Comparison of ENCODE assay signal across 9 cellular contexts in the genomic region with DNA sequence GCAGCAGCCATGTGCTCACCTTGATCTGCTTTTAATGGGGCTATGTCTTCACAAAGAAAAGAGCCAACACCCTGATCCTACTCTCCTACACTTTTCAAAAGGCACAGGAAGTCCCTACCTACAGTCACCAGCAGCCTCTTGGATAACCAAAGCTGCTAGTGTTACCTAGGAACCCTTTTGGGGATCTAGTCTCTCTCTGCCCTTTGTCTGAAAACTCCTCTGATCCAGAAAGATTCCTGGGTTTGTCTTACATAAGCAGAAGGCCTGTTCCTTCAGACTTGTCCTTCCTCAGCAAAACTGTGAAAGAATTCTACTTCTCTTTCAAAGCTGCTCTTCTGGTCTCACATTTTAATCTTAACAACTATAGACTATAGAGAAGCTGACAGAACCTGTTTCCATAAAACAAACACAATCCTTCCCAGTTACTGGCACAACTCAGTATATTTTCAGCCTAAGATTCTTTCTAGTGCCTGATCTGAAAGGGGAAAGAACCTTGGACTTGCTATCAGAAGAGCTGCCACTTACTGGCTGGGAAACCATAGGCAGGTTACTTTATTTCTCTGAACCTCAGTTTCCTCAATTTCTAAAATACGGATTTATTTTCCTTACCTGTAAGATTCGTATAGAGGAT. TPM values are rescaled to one million over a fixed set of nuclear protein-coding genes. Genes with fewer than 3 reads are reported as not detected.
A peak's percentile ranks its signal among the peaks of the same experiment; 100 is the strongest.
DNase-seq lines count a peak whose midpoint lies in the region; ATAC-seq and TF ChIP-seq lines count a peak whose summit lies in the region.
"Had no signal": no experiment of that assay in that cellular context is flagged by ENCODE, and none has a peak within 500 bp of the region (broad histone marks: within the 10 kb centered on the region; RNA-seq: fewer than 3 reads in every experiment).

No MANE protein-coding gene starts in this region.

- peak overlapping the region; percentile 95 for H3K27ac Mint-ChIP-seq in central memory CD8-positive, alpha-beta T cell (ENCODE audit: low read depth)
- peak overlapping the region; percentile 62 to 97 (median 73) for H3K27ac Mint-ChIP-seq in nephron
- no peak overlapping the region; the same call in 1 of the 2 replicates for H3K27ac Mint-ChIP-seq in WTC11

- peaks cover 22% of the 10 kb centered on the region for H3K36me3 Mint-ChIP-seq in central memory CD8-positive, alpha-beta T cell (ENCODE audit: insufficient read depth)
- H3K36me3 Mint-ChIP-seq in nephron (ENCODE audit: low read depth) (peaks cover 13% of the 10 kb centered on the region), WTC11 (peaks cover 19% of the 10 kb centered on the region)

- H3K4me1 ChIP-seq in ACC112 (ENCODE audit: control insufficient read depth, insufficient read depth, low read length, unreplicated experiment) (peaks cover 52% of the 10 kb centered on the region), HUES64 (ENCODE audit: insufficient read depth, low read length) (peaks cover 40% of the 10 kb centered on the region), BE2C (peaks cover 6% of the 10 kb centered on the region; the same call in 1 of the 2 replicates)

- H3K4me3 ChIP-seq in ACC112 (ENCODE audit: low read depth, low read length) = no peak overlapping the region; the same call in none of the 2 replicates
- peak overlapping the region; percentile 12; the same call in 1 of the 2 replicates for H3K4me3 ChIP-seq in HUES64 (ENCODE audit: low read length)
- H3K4me3 ChIP-seq in BE2C (ENCODE audit: low read depth, low read length) = no peak overlapping the region

- H3K4me3 Mint-ChIP-seq in central memory CD8-positive, alpha-beta T cell = no peak overlapping the region
- H3K4me3 Mint-ChIP-seq in nephron = peak overlapping the region; percentile 39 to 100 (median 99)
- H3K4me3 Mint-ChIP-seq in WTC11 = no peak overlapping the region; the same call in 1 of the 2 replicates

- H3K27me3 Mint-ChIP-seq in central memory CD8-positive, alpha-beta T cell = no peaks in the 10 kb centered on the region
- H3K27me3 Mint-ChIP-seq in nephron (ENCODE audit: low read depth) = no peaks in the 10 kb centered on the region
- H3K27me3 Mint-ChIP-seq in WTC11 (ENCODE audit: low read depth) = no peaks in the 10 kb centered on the region

- CTCF ChIA-PET in WTC11 (lab: Charles Lee) = interaction anchor here (0.9 to 1.4 kb wide), 2 partner anchors 49 to 113 kb away, joined by 3 read pairs; no protein-coding TSS in a partner anchor

- no peak overlapping the region for H2AFZ ChIP-seq in ACC112 (ENCODE audit: low read length, unreplicated experiment)

- DNase-seq in central memory CD8-positive, alpha-beta T cell (ENCODE audit: low spot score in 2 of 2) = no peak
- DNase-seq in WTC11 (ENCODE audit: low spot score) (no peak), GM03348 (ENCODE audit: low spot score) (no peak), BE2C (no peak), NCI-H1417 treated with DMSO at 0.1 percent for 48 hours (lab: John Stamatoyannopoulos, UW) (no peak)
- DNase-seq: effector memory CD4-positive, alpha-beta T cell had no signal

- POLR2A ChIA-PET in WTC11 (lab: Charles Lee) = no interaction called here

- TF ChIP-seq CTCF in nephron (IDR thresholded peaks at IDR 0.05; ENCODE audit: unreplicated experiment in 3 of 3) = no peak
- no peak for TF ChIP-seq CTCF in WTC11 (IDR thresholded peaks at IDR 0.05)
- no peak for TF ChIP-seq CTCF in BE2C (IDR thresholded peaks at IDR 0.05; ENCODE audit: low read depth, low read length)

- no peaks in the 10 kb centered on the region for H3K27me3 ChIP-seq in ACC112 (ENCODE audit: insufficient read depth, low read length)
- no peaks in the 10 kb centered on the region for H3K27me3 ChIP-seq in HUES64 (ENCODE audit: insufficient read depth, low read length)
- no peaks in the 10 kb centered on the region for H3K27me3 ChIP-seq in BE2C

- whole genome bisulfite sequencing in HUES64 = 96% methylated on average over 2 of the region's 2 CpGs

- no peaks in the 10 kb centered on the region for H3K9me3 Mint-ChIP-seq in central memory CD8-positive, alpha-beta T cell
- H3K9me3 Mint-ChIP-seq in nephron (no peaks in the 10 kb centered on the region), WTC11 (no peaks in the 10 kb centered on the region)

- no peak for ATAC-seq in central memory CD8-positive, alpha-beta T cell (replicated peaks; ENCODE audit: extremely low read depth, poor library complexity, severe bottlenecking)
- ATAC-seq in WTC11 = no peak

- H3K27ac ChIP-seq in ACC112 (ENCODE audit: low read depth, low read length) (peak overlapping the region; percentile 41), HUES64 (ENCODE audit: low read depth, low read length) (no peak overlapping the region)

- H3K79me2 ChIP-seq in ACC112 (ENCODE audit: control insufficient read depth, insufficient read depth, low read length, unreplicated experiment) = peaks cover 88% of the 10 kb centered on the region

- peak overlapping the region; percentile 15; the same call in 1 of the 2 replicates for H3K9ac ChIP-seq in HUES64 (ENCODE audit: low read depth, low read length)

- H3K4me1 Mint-ChIP-seq in central memory CD8-positive, alpha-beta T cell = peaks cover 71% of the 10 kb centered on the region
- H3K4me1 Mint-ChIP-seq in nephron (peaks cover 57% of the 10 kb centered on the region), WTC11 (peaks cover 54% of the 10 kb centered on the region)

- H3K36me3 ChIP-seq in ACC112 (ENCODE audit: insufficient read depth, low read length) = peaks cover 14% of the 10 kb centered on the region; the same call in 1 of the 2 replicates
- peaks cover 40% of the 10 kb centered on the region for H3K36me3 ChIP-seq in HUES64 (ENCODE audit: insufficient read depth, low read length)
- H3K36me3 ChIP-seq in BE2C = peaks cover 37% of the 10 kb centered on the region

- no peaks in the 10 kb centered on the region for H3K9me3 ChIP-seq in HUES64 (ENCODE audit: insufficient read depth, low read depth, low read length)
- H3K9me3 ChIP-seq in BE2C = no peaks in the 10 kb centered on the region

TF ChIP-seq in WTC11, 78 proteins besides CTCF, POLR2A, EP300 and RAD21:
- TF ChIP-seq EMX1 (CRISPR knock-in tag; IDR thresholded peaks at IDR 0.05) = no peak
- TF ChIP-seq, protein P1, sequence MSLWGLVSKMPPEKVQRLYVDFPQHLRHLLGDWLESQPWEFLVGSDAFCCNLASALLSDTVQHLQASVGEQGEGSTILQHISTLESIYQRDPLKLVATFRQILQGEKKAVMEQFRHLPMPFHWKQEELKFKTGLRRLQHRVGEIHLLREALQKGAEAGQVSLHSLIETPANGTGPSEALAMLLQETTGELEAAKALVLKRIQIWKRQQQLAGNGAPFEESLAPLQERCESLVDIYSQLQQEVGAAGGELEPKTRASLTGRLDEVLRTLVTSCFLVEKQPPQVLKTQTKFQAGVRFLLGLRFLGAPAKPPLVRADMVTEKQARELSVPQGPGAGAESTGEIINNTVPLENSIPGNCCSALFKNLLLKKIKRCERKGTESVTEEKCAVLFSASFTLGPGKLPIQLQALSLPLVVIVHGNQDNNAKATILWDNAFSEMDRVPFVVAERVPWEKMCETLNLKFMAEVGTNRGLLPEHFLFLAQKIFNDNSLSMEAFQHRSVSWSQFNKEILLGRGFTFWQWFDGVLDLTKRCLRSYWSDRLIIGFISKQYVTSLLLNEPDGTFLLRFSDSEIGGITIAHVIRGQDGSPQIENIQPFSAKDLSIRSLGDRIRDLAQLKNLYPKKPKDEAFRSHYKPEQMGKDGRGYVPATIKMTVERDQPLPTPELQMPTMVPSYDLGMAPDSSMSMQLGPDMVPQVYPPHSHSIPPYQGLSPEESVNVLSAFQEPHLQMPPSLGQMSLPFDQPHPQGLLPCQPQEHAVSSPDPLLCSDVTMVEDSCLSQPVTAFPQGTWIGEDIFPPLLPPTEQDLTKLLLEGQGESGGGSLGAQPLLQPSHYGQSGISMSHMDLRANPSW (CRISPR knock-in tag; conservative IDR thresholded peaks at IDR 0.05; ENCODE audit: low read depth) = no peak
TF ChIP-seq in WTC11: peak in this region for 0.

RNA-seq across cellular contexts. Expression of a gene that starts 2.9 kb away (rescaled TPM):
- 20.1 TPM for polyA plus RNA-seq in HUES64 (2013, experiment 1 of 2)
- 23.2 TPM for polyA plus RNA-seq in HUES64 (2013, experiment 2 of 2)
- total RNA-seq in WTC11 (2021) = 21.4 to 22.6 TPM (median 22.6 TPM) in 3 replicates
- polyA plus RNA-seq in BE2C (2012; ENCODE audit: insufficient read depth, insufficient read length, low read depth) = 15.5 TPM

RNA-seq across cellular contexts. Expression of a gene that starts 3.1 kb away (rescaled TPM):
- 16.1 TPM for polyA plus RNA-seq in HUES64 (2013, experiment 1 of 2)
- 17.6 TPM for polyA plus RNA-seq in HUES64 (2013, experiment 2 of 2)
- total RNA-seq in WTC11 (2021) = 23.4 to 29.4 TPM (median 25.2 TPM) in 3 replicates
- polyA plus RNA-seq in BE2C (2012; ENCODE audit: insufficient read depth, insufficient read length, low read depth) = 18.2 TPM

Comparison
In these comparisons a context has a peak if more than half of its experiments do, and no peak if none do; other contexts are left out.
1. H3K4me3 Mint-ChIP-seq: peak in nephron (3 of 3); none in central memory CD8-positive, alpha-beta T cell (single experiment) and WTC11 (single experiment).